In genomic region chr10:16942361-16943078, GRCh38 we compare ENCODE assay signal across 1 cellular context.
TF ChIP-seq lines count a peak whose summit lies in the region.

No MANE protein-coding gene starts in this region.

TF ChIP-seq in IMR-90, 13 proteins besides CTCF, POLR2A, EP300 and RAD21 (continued from another document):
- no peak for TF ChIP-seq ELK1 (IDR thresholded peaks at IDR 0.05; ENCODE audit: borderline replicate concordance, low read depth, low read length)
- no peak for TF ChIP-seq SMC3 (IDR thresholded peaks at IDR 0.05; ENCODE audit: low read depth, low read length)
- no peak for TF ChIP-seq CEBPB (IDR thresholded peaks at IDR 0.05; ENCODE audit: low read depth, low read length)
- TF ChIP-seq RFX5 (IDR thresholded peaks at IDR 0.05; ENCODE audit: low read depth, low read length) = no peak
- no peak for TF ChIP-seq MAZ (IDR thresholded peaks at IDR 0.05; ENCODE audit: borderline replicate concordance, low read depth, low read length)
